Comparison of ENCODE assay signal across 1 cellular context in the genomic region with DNA sequence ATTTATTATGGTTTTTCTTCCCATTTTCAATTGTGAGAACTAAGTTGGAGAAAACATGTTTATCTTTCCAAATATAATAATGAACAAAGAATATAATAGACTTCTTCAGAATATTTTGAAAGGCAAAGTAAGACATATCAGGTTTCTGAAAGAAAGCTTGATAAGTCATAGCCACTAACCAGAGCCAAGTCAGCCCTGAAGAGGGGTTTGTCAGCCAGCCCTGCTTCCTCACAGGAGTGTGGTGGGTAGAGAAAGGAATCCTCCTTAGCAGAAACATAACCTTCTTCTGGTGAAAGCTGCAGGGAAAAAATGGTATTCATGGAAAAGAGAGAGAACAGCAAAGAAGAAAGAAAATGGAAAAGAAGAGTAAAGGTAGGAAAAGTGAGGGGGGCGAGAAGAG.
TF ChIP-seq lines count a peak whose summit lies in the region.

No MANE protein-coding gene starts in this region.

TF ChIP-seq in IMR-90, 13 proteins besides CTCF, POLR2A, EP300 and RAD21 (continued from another document):
- TF ChIP-seq, protein P1, sequence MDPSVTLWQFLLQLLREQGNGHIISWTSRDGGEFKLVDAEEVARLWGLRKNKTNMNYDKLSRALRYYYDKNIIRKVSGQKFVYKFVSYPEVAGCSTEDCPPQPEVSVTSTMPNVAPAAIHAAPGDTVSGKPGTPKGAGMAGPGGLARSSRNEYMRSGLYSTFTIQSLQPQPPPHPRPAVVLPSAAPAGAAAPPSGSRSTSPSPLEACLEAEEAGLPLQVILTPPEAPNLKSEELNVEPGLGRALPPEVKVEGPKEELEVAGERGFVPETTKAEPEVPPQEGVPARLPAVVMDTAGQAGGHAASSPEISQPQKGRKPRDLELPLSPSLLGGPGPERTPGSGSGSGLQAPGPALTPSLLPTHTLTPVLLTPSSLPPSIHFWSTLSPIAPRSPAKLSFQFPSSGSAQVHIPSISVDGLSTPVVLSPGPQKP (IDR thresholded peaks at IDR 0.05; ENCODE audit: borderline replicate concordance, low read depth, low read length) = no peak
- TF ChIP-seq, protein P2, sequence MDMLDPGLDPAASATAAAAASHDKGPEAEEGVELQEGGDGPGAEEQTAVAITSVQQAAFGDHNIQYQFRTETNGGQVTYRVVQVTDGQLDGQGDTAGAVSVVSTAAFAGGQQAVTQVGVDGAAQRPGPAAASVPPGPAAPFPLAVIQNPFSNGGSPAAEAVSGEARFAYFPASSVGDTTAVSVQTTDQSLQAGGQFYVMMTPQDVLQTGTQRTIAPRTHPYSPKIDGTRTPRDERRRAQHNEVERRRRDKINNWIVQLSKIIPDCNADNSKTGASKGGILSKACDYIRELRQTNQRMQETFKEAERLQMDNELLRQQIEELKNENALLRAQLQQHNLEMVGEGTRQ (IDR thresholded peaks at IDR 0.05; ENCODE audit: low read depth, low read length) = no peak
- TF ChIP-seq CHD1 (IDR thresholded peaks at IDR 0.05; ENCODE audit: low read depth, low read length) = no peak
- TF ChIP-seq MXI1 (IDR thresholded peaks at IDR 0.05; ENCODE audit: borderline replicate concordance, low read depth, low read length) = no peak
- TF ChIP-seq MAFK (IDR thresholded peaks at IDR 0.05; ENCODE audit: low read depth, low read length) = no peak
- no peak for TF ChIP-seq SMC3 (IDR thresholded peaks at IDR 0.05; ENCODE audit: low read depth, low read length)
